In genomic region chr4:149102765-149103164, GRCh38 we compare ENCODE assay signal across 34 cellular contexts.
"Had no signal": no experiment of that assay in that cellular context is flagged by ENCODE, and none has a peak within 500 bp of the region (broad histone marks: within the 10 kb centered on the region; RNA-seq: fewer than 3 reads in every experiment).

No MANE protein-coding gene starts in this region.

- H3K36me3 ChIP-seq: ascending aorta, breast epithelium, SJCRH30 had no signal

- H3K27ac ChIP-seq: ascending aorta, body of pancreas, breast epithelium, SJCRH30, SK-N-MC, VCaP had no signal

- H3K27me3 ChIP-seq: ascending aorta, body of pancreas, breast epithelium, SJCRH30 had no signal

- ATAC-seq: activated CD8-positive, alpha-beta memory T cell treated with anti-CD3 and anti-CD28 coated beads, Interleukin-2, amount 10 ng/mL, durations not matched to agents 7 days and 5 days; activated T-helper 17 cell treated with anti-CD3 and anti-CD28 coated beads, Interleukin-2, amount 50 U/mL, for 72 hours; body of pancreas; T-cell had no signal

- H3K9me3 ChIP-seq: ascending aorta, body of pancreas, SJCRH30 had no signal

- H3K4me1 ChIP-seq: ascending aorta, body of pancreas, breast epithelium, SJCRH30 had no signal

- DNase-seq: activated B cell treated with CpG ODN at 0.5 μM for 24 hours; activated CD4-positive, alpha-beta memory T cell treated with anti-CD3 and anti-CD28 coated beads, Interleukin-2, amount 10 ng/mL, durations not matched to agents 7 days and 5 days; activated CD4-positive, alpha-beta T cell treated with anti-CD3 and anti-CD28 coated beads for 4 hours; activated CD4-positive, alpha-beta T cell treated with anti-CD3 and anti-CD28 coated beads, Interleukin-2, amount 50 U/mL, for 1 hour; activated CD4-positive, CD25-positive, alpha-beta regulatory T cell treated with anti-CD3 and anti-CD28 coated beads, Interleukin-2, amount 50 U/mL, for 72 hours; activated CD8-positive, alpha-beta memory T cell treated with anti-CD3 and anti-CD28 coated beads for 24 hours; activated CD8-positive, alpha-beta memory T cell treated with anti-CD3 and anti-CD28 coated beads, Interleukin-2, amount 10 ng/mL, durations not matched to agents 7 days and 5 days; activated CD8-positive, alpha-beta memory T cell treated with anti-CD3 and anti-CD28 coated beads, Interleukin-2, amount 50 U/mL, for 48 hours; activated effector memory CD4-positive, alpha-beta T cell treated with anti-CD3 and anti-CD28 coated beads, Interleukin-2, amount 50 U/mL, for 16 hours; activated naive CD4-positive, alpha-beta T cell; activated naive CD4-positive, alpha-beta T cell treated with anti-CD3 and anti-CD28 coated beads, Interleukin-2, amount 50 U/mL, for 16 hours; activated naive CD8-positive, alpha-beta T cell treated with anti-CD3 and anti-CD28 coated beads for 36 hours; activated T-cell treated with anti-CD3 and anti-CD28 coated beads, Interleukin-2, amount 50 U/mL, for 48 hours; amygdala; body of pancreas; NCI-H1048; NCI-H1105 treated with DMSO at 0.1 percent for 48 hours; NCI-H1436; NCI-H1694; NCI-H1930; NCI-H2081 treated with DMSO at 0.1 percent for 48 hours; NCI-H345; NCI-H526; NCI-H748 treated with DMSO at 0.1 percent for 48 hours; Right ventricle myocardium superior; SJCRH30; T-cell; T-helper 2 cell; T-helper 9 cell had no signal

- H3K4me3 ChIP-seq: ascending aorta, body of pancreas, breast epithelium, SJCRH30, SK-N-MC had no signal
